ENCODE assay signal across 11 cellular contexts in genomic region chr1:76073471-76073870, GRCh38. TPM values are rescaled to one million over a fixed set of nuclear protein-coding genes. Genes with fewer than 3 reads are reported as not detected.
DNase-seq lines count a peak whose midpoint lies in the region; ATAC-seq and TF ChIP-seq lines count a peak whose summit lies in the region.
"Had no signal": no experiment of that assay in that cellular context is flagged by ENCODE, and none has a peak within 500 bp of the region (broad histone marks: within the 10 kb centered on the region; RNA-seq: fewer than 3 reads in every experiment).

No MANE protein-coding gene starts in this region.

- no peaks in the 10 kb centered on the region for H3K27me3 ChIP-seq in CD4-positive, alpha-beta memory T cell (ENCODE audit: insufficient read depth, low read length)
- H3K27me3 ChIP-seq in neural progenitor cell = peaks cover 8% of the 10 kb centered on the region

- H3K4me1 Mint-ChIP-seq in CD4-positive, alpha-beta memory T cell = peaks cover 12 to 23% (median 17%) of the 10 kb centered on the region in 4 donors
- H3K4me1 Mint-ChIP-seq in endothelial cell (ENCODE audit: unreplicated experiment) = peaks cover 32% of the 10 kb centered on the region
- peaks cover 35% of the 10 kb centered on the region for H3K4me1 Mint-ChIP-seq in neural progenitor cell

- no peaks in the 10 kb centered on the region for H3K9me3 ChIP-seq in CD4-positive, alpha-beta memory T cell (ENCODE audit: control insufficient read depth in 1 of 2, low read length in 2 of 2)
- no peaks in the 10 kb centered on the region for H3K9me3 ChIP-seq in neural progenitor cell (ENCODE audit: low read depth)

- no peak overlapping the region for H3K4me2 ChIP-seq in neural progenitor cell

- ATAC-seq in HG03378 (IDR thresholded peaks at IDR 0.05; ENCODE audit: unreplicated experiment) (no peak), GM19351 (IDR thresholded peaks at IDR 0.05; ENCODE audit: unreplicated experiment) (no peak)

- no peak overlapping the region for H3K9ac ChIP-seq in neural progenitor cell

- no peaks in the 10 kb centered on the region for H3K36me3 ChIP-seq in CD4-positive, alpha-beta memory T cell (ENCODE audit: insufficient read depth, low read length)
- no peaks in the 10 kb centered on the region for H3K36me3 ChIP-seq in neural progenitor cell

- H3K4me3 ChIP-seq in CD4-positive, alpha-beta memory T cell (ENCODE audit: low read length in 2 of 2) = no peak overlapping the region
- H3K4me3 ChIP-seq in neural progenitor cell = no peak overlapping the region

- H3K27me3 Mint-ChIP-seq in CD4-positive, alpha-beta memory T cell = peaks cover 2 to 3% of the 10 kb centered on the region in 2 donors
- H3K27me3 Mint-ChIP-seq in endothelial cell (ENCODE audit: unreplicated experiment) = peaks cover 5% of the 10 kb centered on the region
- peaks cover 9% of the 10 kb centered on the region for H3K27me3 Mint-ChIP-seq in neural progenitor cell (ENCODE audit: insufficient read depth, low read depth)

- DNase-seq in CD4-positive, alpha-beta memory T cell = no peak
- DNase-seq in M059J (ENCODE audit: low read depth) (peak; percentile 73), endothelial cell (ENCODE audit: low spot score) (no peak), neural progenitor cell (ENCODE audit: low spot score) (no peak), NCI-H1092 (lab: John Stamatoyannopoulos, UW) (no peak), SIG-M5 treated with dmso at 0.1 percent for 504 hours (lab: John Stamatoyannopoulos, UW; ENCODE audit: unreplicated experiment) (no peak)
- DNase-seq: activated B cell treated with CpG ODN at 0.5 μM for 24 hours, activated gamma-delta T cell had no signal

- intact Hi-C loops in CD4-positive, alpha-beta memory T cell (cut with micrococcal nuclease) = loop anchor here (5.0 kb wide), 1 partner anchor 286 kb away; the partner anchor contains the start of gene RABGGTB

- H4K20me1 ChIP-seq in neural progenitor cell (ENCODE audit: low read depth) = no peaks in the 10 kb centered on the region

- TF ChIP-seq CTCF in endothelial cell (IDR thresholded peaks at IDR 0.05; ENCODE audit: unreplicated experiment) = no peak
- TF ChIP-seq CTCF in neural progenitor cell (IDR thresholded peaks at IDR 0.05) = no peak

- peaks cover 3% of the 10 kb centered on the region for H3F3A ChIP-seq in neural progenitor cell (ENCODE audit: low read depth)

- no peak overlapping the region for H2AFZ ChIP-seq in neural progenitor cell (replicated peaks)

- H3K9me3 Mint-ChIP-seq in CD4-positive, alpha-beta memory T cell = no peaks in the 10 kb centered on the region
- H3K9me3 Mint-ChIP-seq in endothelial cell (ENCODE audit: unreplicated experiment) (no peaks in the 10 kb centered on the region), neural progenitor cell (no peaks in the 10 kb centered on the region)

- H3K79me2 ChIP-seq in neural progenitor cell (ENCODE audit: low read depth) = peaks cover 38% of the 10 kb centered on the region

- H3K27ac ChIP-seq in CD4-positive, alpha-beta memory T cell (ENCODE audit: low read depth, low read length) = no peak overlapping the region
- no peak overlapping the region for H3K27ac ChIP-seq in neural progenitor cell

- POLR2A ChIA-PET in CD4-positive, alpha-beta memory T cell (lab: Charles Lee; ENCODE audit: partially characterized antibody) = no interaction called here

- CTCF ChIA-PET in CD4-positive, alpha-beta memory T cell (lab: Charles Lee; ENCODE audit: partially characterized antibody) = no interaction called here

- H3K27ac Mint-ChIP-seq in CD4-positive, alpha-beta memory T cell = no peak overlapping the region
- H3K27ac Mint-ChIP-seq in endothelial cell (ENCODE audit: unreplicated experiment) (no peak overlapping the region), neural progenitor cell (no peak overlapping the region)

- peak overlapping the region in 6 of 8 donors; percentile 27 to 91 (median 62) for H3K4me3 Mint-ChIP-seq in CD4-positive, alpha-beta memory T cell
- peak overlapping the region; percentile 76 for H3K4me3 Mint-ChIP-seq in endothelial cell (ENCODE audit: unreplicated experiment)
- H3K4me3 Mint-ChIP-seq in neural progenitor cell = peak overlapping the region; percentile 65

- no peaks in the 10 kb centered on the region for H3K36me3 Mint-ChIP-seq in CD4-positive, alpha-beta memory T cell
- H3K36me3 Mint-ChIP-seq in endothelial cell (ENCODE audit: low read depth, unreplicated experiment) (no peaks in the 10 kb centered on the region), neural progenitor cell (no peaks in the 10 kb centered on the region)

- H3K4me1 ChIP-seq in CD4-positive, alpha-beta memory T cell (ENCODE audit: insufficient read depth, low read length) = peaks cover 7% of the 10 kb centered on the region
- H3K4me1 ChIP-seq in neural progenitor cell = peaks cover 10% of the 10 kb centered on the region

RNA-seq across cellular contexts. Expression of gene ST6GALNAC3, which starts 1.1 kb away (rescaled TPM):
- 1 to 10 TPM in 1 of 2 experiments, under 1 TPM in 1; 0.47 to 1.2 TPM for total RNA-seq in CD4-positive, alpha-beta memory T cell
- 1 to 10 TPM in 1 of 2 donors, not detected in 1; 1.1 TPM for polyA plus RNA-seq in CD4-positive, alpha-beta memory T cell
- 0.05 TPM in 1 of 2 replicates, not detected in the other for total RNA-seq in M059J (2014; rRNA removed; shearing (Covaris generic))
- total RNA-seq in endothelial cell (ENCODE audit: unreplicated experiment) (46.8 TPM), neural progenitor cell (ENCODE audit: low replicate concordance) (13.4 and 23.6 TPM in 2 replicates)
- total RNA-seq: G401 had no signal
